Comparison of ENCODE assay signal across 1 cellular context in genomic region chr13:33182729-33183128, GRCh38.
TF ChIP-seq lines count a peak whose summit lies in the region.

No MANE protein-coding gene starts in this region.

TF ChIP-seq in GM12878, 131 proteins besides CTCF, POLR2A, EP300 and RAD21 (continued from another document and continues in another):
- no peak for TF ChIP-seq SKIL (IDR thresholded peaks at IDR 0.05; ENCODE audit: low read depth, poor library complexity, severe bottlenecking)
- TF ChIP-seq LARP7 (IDR thresholded peaks at IDR 0.05) = no peak
- TF ChIP-seq EGR1 (IDR thresholded peaks at IDR 0.05; ENCODE audit: borderline replicate concordance in 1 of 2, low read depth in 2 of 2, low read length in 2 of 2) = peak in 1 of 2 experiments; percentile 29; a peak in 1 of 3 replicates
- no peak for TF ChIP-seq ZNF274 (IDR thresholded peaks at IDR 0.05; ENCODE audit: insufficient read depth, insufficient read length)
- TF ChIP-seq HDAC6 (IDR thresholded peaks at IDR 0.05; ENCODE audit: unreplicated experiment) = no peak
- no peak for TF ChIP-seq ZNF217 (IDR thresholded peaks at IDR 0.05)
- no peak for TF ChIP-seq KAT2A (conservative IDR thresholded peaks at IDR 0.05; ENCODE audit: control insufficient read depth, low read depth, low read length)
- no peak for TF ChIP-seq POLR2AphosphoS5 (IDR thresholded peaks at IDR 0.05; ENCODE audit: low read length)
- no peak for TF ChIP-seq HCFC1 (IDR thresholded peaks at IDR 0.05; ENCODE audit: low read length)
- TF ChIP-seq SREBF1 (IDR thresholded peaks at IDR 0.05; ENCODE audit: low read length) = no peak
- no peak for TF ChIP-seq EZH2 (IDR thresholded peaks at IDR 0.05; ENCODE audit: borderline replicate concordance, control insufficient read depth, low read depth, low read length)
- no peak for TF ChIP-seq CHD2 (IDR thresholded peaks at IDR 0.05; ENCODE audit: borderline replicate concordance, low read depth, low read length)
- no peak for TF ChIP-seq BRCA1 (IDR thresholded peaks at IDR 0.05; ENCODE audit: low read depth, low read length)
- TF ChIP-seq, protein P1, sequence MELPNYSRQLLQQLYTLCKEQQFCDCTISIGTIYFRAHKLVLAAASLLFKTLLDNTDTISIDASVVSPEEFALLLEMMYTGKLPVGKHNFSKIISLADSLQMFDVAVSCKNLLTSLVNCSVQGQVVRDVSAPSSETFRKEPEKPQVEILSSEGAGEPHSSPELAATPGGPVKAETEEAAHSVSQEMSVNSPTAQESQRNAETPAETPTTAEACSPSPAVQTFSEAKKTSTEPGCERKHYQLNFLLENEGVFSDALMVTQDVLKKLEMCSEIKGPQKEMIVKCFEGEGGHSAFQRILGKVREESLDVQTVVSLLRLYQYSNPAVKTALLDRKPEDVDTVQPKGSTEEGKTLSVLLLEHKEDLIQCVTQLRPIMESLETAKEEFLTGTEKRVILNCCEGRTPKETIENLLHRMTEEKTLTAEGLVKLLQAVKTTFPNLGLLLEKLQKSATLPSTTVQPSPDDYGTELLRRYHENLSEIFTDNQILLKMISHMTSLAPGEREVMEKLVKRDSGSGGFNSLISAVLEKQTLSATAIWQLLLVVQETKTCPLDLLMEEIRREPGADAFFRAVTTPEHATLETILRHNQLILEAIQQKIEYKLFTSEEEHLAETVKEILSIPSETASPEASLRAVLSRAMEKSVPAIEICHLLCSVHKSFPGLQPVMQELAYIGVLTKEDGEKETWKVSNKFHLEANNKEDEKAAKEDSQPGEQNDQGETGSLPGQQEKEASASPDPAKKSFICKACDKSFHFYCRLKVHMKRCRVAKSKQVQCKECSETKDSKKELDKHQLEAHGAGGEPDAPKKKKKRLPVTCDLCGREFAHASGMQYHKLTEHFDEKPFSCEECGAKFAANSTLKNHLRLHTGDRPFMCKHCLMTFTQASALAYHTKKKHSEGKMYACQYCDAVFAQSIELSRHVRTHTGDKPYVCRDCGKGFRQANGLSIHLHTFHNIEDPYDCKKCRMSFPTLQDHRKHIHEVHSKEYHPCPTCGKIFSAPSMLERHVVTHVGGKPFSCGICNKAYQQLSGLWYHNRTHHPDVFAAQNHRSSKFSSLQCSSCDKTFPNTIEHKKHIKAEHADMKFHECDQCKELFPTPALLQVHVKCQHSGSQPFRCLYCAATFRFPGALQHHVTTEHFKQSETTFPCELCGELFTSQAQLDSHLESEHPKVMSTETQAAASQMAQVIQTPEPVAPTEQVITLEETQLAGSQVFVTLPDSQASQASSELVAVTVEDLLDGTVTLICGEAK (IDR thresholded peaks at IDR 0.05; ENCODE audit: borderline replicate concordance) = no peak
- no peak for TF ChIP-seq SUPT20H (IDR thresholded peaks at IDR 0.05; ENCODE audit: borderline replicate concordance, control insufficient read depth, low read depth, low read length)
- no peak for TF ChIP-seq SMAD1 (IDR thresholded peaks at IDR 0.05; ENCODE audit: low read depth, partially characterized antibody)
- TF ChIP-seq RAD51 (IDR thresholded peaks at IDR 0.05) = peak; percentile 93
- 0 out of 3 replicates have a peak, but pooled peaks have one; percentile 48 for TF ChIP-seq POU2F2 (IDR thresholded peaks at IDR 0.05; ENCODE audit: borderline replicate concordance, low read depth, low read length)
- TF ChIP-seq CUX1 (IDR thresholded peaks at IDR 0.05; ENCODE audit: insufficient replicate concordance, low read depth, low read length) = peak; percentile 26
- TF ChIP-seq STAT3 (IDR thresholded peaks at IDR 0.05; ENCODE audit: low read depth, low read length) = no peak
- TF ChIP-seq YY1 (IDR thresholded peaks at IDR 0.05; ENCODE audit: low read depth, low read length) = no peak
- TF ChIP-seq GATAD2B (conservative IDR thresholded peaks at IDR 0.05; ENCODE audit: low read depth) = peak; percentile 61; the same call in 1 of the 2 replicates
- no peak for TF ChIP-seq BMI1 (IDR thresholded peaks at IDR 0.05; ENCODE audit: borderline replicate concordance)
- TF ChIP-seq YBX1 (IDR thresholded peaks at IDR 0.05) = no peak
- no peak for TF ChIP-seq SMC3 (IDR thresholded peaks at IDR 0.05; ENCODE audit: borderline replicate concordance, low read length)
- TF ChIP-seq SP1 (IDR thresholded peaks at IDR 0.05; ENCODE audit: low read depth, low read length) = no peak
- TF ChIP-seq GABPA (IDR thresholded peaks at IDR 0.05; ENCODE audit: low read depth) = no peak
- no peak for TF ChIP-seq TARDBP (IDR thresholded peaks at IDR 0.05; ENCODE audit: borderline replicate concordance)
- TF ChIP-seq ZSCAN29 (IDR thresholded peaks at IDR 0.05) = no peak
- peak; percentile 54; the same call in 1 of the 2 replicates for TF ChIP-seq MAX (IDR thresholded peaks at IDR 0.05; ENCODE audit: low read depth, low read length)
- TF ChIP-seq POLR2AphosphoS2 (IDR thresholded peaks at IDR 0.05; ENCODE audit: low read depth, low read length) = no peak
- TF ChIP-seq, protein P2, sequence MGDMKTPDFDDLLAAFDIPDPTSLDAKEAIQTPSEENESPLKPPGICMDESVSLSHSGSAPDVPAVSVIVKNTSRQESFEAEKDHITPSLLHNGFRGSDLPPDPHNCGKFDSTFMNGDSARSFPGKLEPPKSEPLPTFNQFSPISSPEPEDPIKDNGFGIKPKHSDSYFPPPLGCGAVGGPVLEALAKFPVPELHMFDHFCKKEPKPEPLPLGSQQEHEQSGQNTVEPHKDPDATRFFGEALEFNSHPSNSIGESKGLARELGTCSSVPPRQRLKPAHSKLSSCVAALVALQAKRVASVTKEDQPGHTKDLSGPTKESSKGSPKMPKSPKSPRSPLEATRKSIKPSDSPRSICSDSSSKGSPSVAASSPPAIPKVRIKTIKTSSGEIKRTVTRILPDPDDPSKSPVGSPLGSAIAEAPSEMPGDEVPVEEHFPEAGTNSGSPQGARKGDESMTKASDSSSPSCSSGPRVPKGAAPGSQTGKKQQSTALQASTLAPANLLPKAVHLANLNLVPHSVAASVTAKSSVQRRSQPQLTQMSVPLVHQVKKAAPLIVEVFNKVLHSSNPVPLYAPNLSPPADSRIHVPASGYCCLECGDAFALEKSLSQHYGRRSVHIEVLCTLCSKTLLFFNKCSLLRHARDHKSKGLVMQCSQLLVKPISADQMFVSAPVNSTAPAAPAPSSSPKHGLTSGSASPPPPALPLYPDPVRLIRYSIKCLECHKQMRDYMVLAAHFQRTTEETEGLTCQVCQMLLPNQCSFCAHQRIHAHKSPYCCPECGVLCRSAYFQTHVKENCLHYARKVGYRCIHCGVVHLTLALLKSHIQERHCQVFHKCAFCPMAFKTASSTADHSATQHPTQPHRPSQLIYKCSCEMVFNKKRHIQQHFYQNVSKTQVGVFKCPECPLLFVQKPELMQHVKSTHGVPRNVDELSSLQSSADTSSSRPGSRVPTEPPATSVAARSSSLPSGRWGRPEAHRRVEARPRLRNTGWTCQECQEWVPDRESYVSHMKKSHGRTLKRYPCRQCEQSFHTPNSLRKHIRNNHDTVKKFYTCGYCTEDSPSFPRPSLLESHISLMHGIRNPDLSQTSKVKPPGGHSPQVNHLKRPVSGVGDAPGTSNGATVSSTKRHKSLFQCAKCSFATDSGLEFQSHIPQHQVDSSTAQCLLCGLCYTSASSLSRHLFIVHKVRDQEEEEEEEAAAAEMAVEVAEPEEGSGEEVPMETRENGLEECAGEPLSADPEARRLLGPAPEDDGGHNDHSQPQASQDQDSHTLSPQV (IDR thresholded peaks at IDR 0.05) = 0 out of 2 replicates have a peak, but pooled peaks have one; percentile 41
- peak; percentile 42; the same call in 1 of the 2 replicates for TF ChIP-seq DPF2 (IDR thresholded peaks at IDR 0.05)
- TF ChIP-seq RELB (IDR thresholded peaks at IDR 0.05; ENCODE audit: low read depth) = peak; percentile 84; the same call in 1 of the 2 replicates
- no peak for TF ChIP-seq NFYA (IDR thresholded peaks at IDR 0.05; ENCODE audit: borderline replicate concordance, low read depth, low read length)
- no peak for TF ChIP-seq REST (IDR thresholded peaks at IDR 0.05; ENCODE audit: low read depth, low read length)
- TF ChIP-seq STAT1 (conservative IDR thresholded peaks at IDR 0.05) = no peak
